15 cellular contexts compared by ENCODE assay signal in genomic region chr5:124810420-124810819, GRCh38.
DNase-seq lines count a peak whose midpoint lies in the region; ATAC-seq and TF ChIP-seq lines count a peak whose summit lies in the region.
"Had no signal": no experiment of that assay in that cellular context is flagged by ENCODE, and none has a peak within 500 bp of the region (broad histone marks: within the 10 kb centered on the region; RNA-seq: fewer than 3 reads in every experiment).

No MANE protein-coding gene starts in this region.

- H3K27me3 Mint-ChIP-seq in naive thymus-derived CD4-positive, alpha-beta T cell = no peaks in the 10 kb centered on the region
- H3K27me3 Mint-ChIP-seq: CD4-positive, CD25-positive, alpha-beta regulatory T cell had no signal

- no peak overlapping the region for H3K9ac ChIP-seq in Loucy (ENCODE audit: low read depth, low read length, poor library complexity, severe bottlenecking)
- no peak overlapping the region for H3K9ac ChIP-seq in smooth muscle cell (ENCODE audit: low read depth)

- H3K36me3 Mint-ChIP-seq in naive thymus-derived CD4-positive, alpha-beta T cell = no peaks in the 10 kb centered on the region
- H3K36me3 Mint-ChIP-seq: CD4-positive, CD25-positive, alpha-beta regulatory T cell had no signal

- H3F3A ChIP-seq in Loucy (ENCODE audit: low read depth) (no peaks in the 10 kb centered on the region), smooth muscle cell (ENCODE audit: low read depth) (no peaks in the 10 kb centered on the region)

- WGBS in adrenal gland, 4 donors = 72 to 92% (median 74%) methylated on average over 3 of the region's 3 CpGs
- WGBS in hepatocyte (ENCODE audit: low lambda C conversion rate, missing lambda C conversion rate) = 98% methylated on average over 3 of the region's 3 CpGs
- 93% methylated on average over 3 of the region's 3 CpGs for WGBS in smooth muscle cell (ENCODE audit: low lambda C conversion rate)

- no peaks in the 10 kb centered on the region for H3K79me2 ChIP-seq in Loucy (ENCODE audit: insufficient read depth, low read length)
- no peaks in the 10 kb centered on the region for H3K79me2 ChIP-seq in hepatocyte
- no peaks in the 10 kb centered on the region for H3K79me2 ChIP-seq in smooth muscle cell (ENCODE audit: low read depth)

- H3K9me3 ChIP-seq in Loucy (ENCODE audit: insufficient read depth, low read depth, low read length) (no peaks in the 10 kb centered on the region), adrenal gland (replicated peaks in 1 of 3) (no peaks in the 10 kb centered on the region), hepatocyte (ENCODE audit: low read depth) (no peaks in the 10 kb centered on the region), smooth muscle cell (replicated peaks; ENCODE audit: low read depth) (no peaks in the 10 kb centered on the region)
- H3K9me3 ChIP-seq in naive thymus-derived CD4-positive, alpha-beta T cell (ENCODE audit: control insufficient read depth in 2 of 3, low read length in 3 of 3) = no peaks in the 10 kb centered on the region

- no peak overlapping the region for H3K4me3 Mint-ChIP-seq in naive thymus-derived CD4-positive, alpha-beta T cell
- H3K4me3 Mint-ChIP-seq: CD4-positive, CD25-positive, alpha-beta regulatory T cell had no signal

- no peak overlapping the region for H3K27ac Mint-ChIP-seq in naive thymus-derived CD4-positive, alpha-beta T cell

- H3K27me3 ChIP-seq in Loucy (ENCODE audit: insufficient read depth, low read length, poor library complexity, severe bottlenecking) = no peaks in the 10 kb centered on the region
- no peaks in the 10 kb centered on the region for H3K27me3 ChIP-seq in adrenal gland
- H3K27me3 ChIP-seq in hepatocyte = no peaks in the 10 kb centered on the region
- no peaks in the 10 kb centered on the region for H3K27me3 ChIP-seq in smooth muscle cell (ENCODE audit: low read depth)
- no peaks in the 10 kb centered on the region for H3K27me3 ChIP-seq in naive thymus-derived CD4-positive, alpha-beta T cell (ENCODE audit: control insufficient read depth in 2 of 2, insufficient read depth in 2 of 2, low read length in 2 of 2)

- ATAC-seq in naive thymus-derived CD4-positive, alpha-beta T cell = no peak

- DNase-seq in adrenal gland (peak in 4 of 7 donors; percentile 23 to 68 (median 37)), hepatocyte (ENCODE audit: low spot score) (no peak), smooth muscle cell (lab: John Stamatoyannopoulos, UW; ENCODE audit: unreplicated experiment) (no peak)
- no peak for DNase-seq in stimulated activated CD4-positive, alpha-beta T cell treated with anti-CD3 and anti-CD28 coated beads, Interleukin-12 subunit alpha, Interleukin-12 subunit beta, amount 100 ng/mL, for 4 hours
- DNase-seq in naive thymus-derived CD4-positive, alpha-beta T cell = no peak
- DNase-seq in central memory CD4-positive, alpha-beta T cell = no peak
- DNase-seq: AML-193; CD4-positive, CD25-positive, alpha-beta regulatory T cell; DMS53; KBM-7; NCI-H1092; NCI-H1694; NCI-H748 treated with DMSO at 0.1 percent for 48 hours; SIG-M5 had no signal

- POLR2A ChIA-PET in naive thymus-derived CD4-positive, alpha-beta T cell (lab: Charles Lee) = no interaction called here

- peaks cover 0 to 4% (median 0%) of the 10 kb centered on the region in 11 donors for H3K9me3 Mint-ChIP-seq in naive thymus-derived CD4-positive, alpha-beta T cell

- H3K36me3 ChIP-seq in Loucy (ENCODE audit: insufficient read depth, low read length) (no peaks in the 10 kb centered on the region), adrenal gland (replicated peaks in 1 of 2) (no peaks in the 10 kb centered on the region), hepatocyte (replicated peaks; ENCODE audit: insufficient read depth, low read depth) (no peaks in the 10 kb centered on the region), smooth muscle cell (ENCODE audit: low read depth) (no peaks in the 10 kb centered on the region)
- no peaks in the 10 kb centered on the region for H3K36me3 ChIP-seq in naive thymus-derived CD4-positive, alpha-beta T cell (ENCODE audit: control insufficient read depth in 2 of 3, insufficient read depth in 3 of 3, low read length in 3 of 3)

- no peak for TF ChIP-seq CTCF in Loucy (conservative IDR thresholded peaks at IDR 0.05; ENCODE audit: low read length)
- no peak for TF ChIP-seq CTCF in adrenal gland (IDR thresholded peaks at IDR 0.05)
- TF ChIP-seq CTCF in hepatocyte (IDR thresholded peaks at IDR 0.05; ENCODE audit: poor library complexity) = no peak
- TF ChIP-seq CTCF in smooth muscle cell (IDR thresholded peaks at IDR 0.05; ENCODE audit: borderline replicate concordance, insufficient read depth, poor library complexity, severe bottlenecking) = no peak

- CTCF ChIA-PET in naive thymus-derived CD4-positive, alpha-beta T cell (lab: Charles Lee) = no interaction called here

- H2AFZ ChIP-seq in Loucy (ENCODE audit: low read length) (peak overlapping the region; percentile 55; the same call in 1 of the 2 replicates), hepatocyte (peak overlapping the region; percentile 56), smooth muscle cell (ENCODE audit: low read depth) (peak overlapping the region; percentile 62)

- no peak for TF ChIP-seq POLR2A in adrenal gland (IDR thresholded peaks at IDR 0.05)

- H3K9me2 ChIP-seq in Loucy (replicated peaks; ENCODE audit: low read depth, low read length) (no peaks in the 10 kb centered on the region), hepatocyte (replicated peaks; ENCODE audit: insufficient read depth) (no peaks in the 10 kb centered on the region)

- no peaks in the 10 kb centered on the region for H3K4me1 Mint-ChIP-seq in naive thymus-derived CD4-positive, alpha-beta T cell
- H3K4me1 Mint-ChIP-seq: CD4-positive, CD25-positive, alpha-beta regulatory T cell had no signal

- H3K4me1 ChIP-seq in Loucy (ENCODE audit: insufficient read depth, low read length, poor library complexity, severe bottlenecking) (no peaks in the 10 kb centered on the region), adrenal gland (replicated peaks in 1 of 2) (peaks cover 7 to 13% of the 10 kb centered on the region in 2 donors), hepatocyte (ENCODE audit: insufficient read depth) (peaks cover 26% of the 10 kb centered on the region), smooth muscle cell (ENCODE audit: low read depth) (peaks cover 10% of the 10 kb centered on the region)
- H3K4me1 ChIP-seq in naive thymus-derived CD4-positive, alpha-beta T cell (ENCODE audit: control insufficient read depth in 2 of 2, insufficient read depth in 2 of 2, low read length in 2 of 2) = no peaks in the 10 kb centered on the region

- H3K4me3 ChIP-seq in Loucy (ENCODE audit: low read length, poor library complexity, severe bottlenecking) = no peak overlapping the region
- no peak overlapping the region for H3K4me3 ChIP-seq in adrenal gland
- no peak overlapping the region for H3K4me3 ChIP-seq in hepatocyte
- no peak overlapping the region for H3K4me3 ChIP-seq in smooth muscle cell
- no peak overlapping the region for H3K4me3 ChIP-seq in naive thymus-derived CD4-positive, alpha-beta T cell (ENCODE audit: low read length)

- no peak overlapping the region for H3K27ac ChIP-seq in adrenal gland
- H3K27ac ChIP-seq in hepatocyte = peak overlapping the region; percentile 65
- H3K27ac ChIP-seq in smooth muscle cell (ENCODE audit: low read depth) = no peak overlapping the region
- H3K27ac ChIP-seq in naive thymus-derived CD4-positive, alpha-beta T cell (ENCODE audit: low read depth, low read length) = no peak overlapping the region

- no peak overlapping the region for H3K4me2 ChIP-seq in Loucy (ENCODE audit: low read depth, low read length, poor library complexity, severe bottlenecking)
- H3K4me2 ChIP-seq in hepatocyte = no peak overlapping the region
- H3K4me2 ChIP-seq in smooth muscle cell = no peak overlapping the region

- no peaks in the 10 kb centered on the region for H4K20me1 ChIP-seq in Loucy (ENCODE audit: insufficient read depth, low read length, poor library complexity, severe bottlenecking)
- H4K20me1 ChIP-seq in hepatocyte (ENCODE audit: insufficient read depth, poor library complexity, severe bottlenecking) = no peaks in the 10 kb centered on the region
- H4K20me1 ChIP-seq in smooth muscle cell (ENCODE audit: low read depth) = no peaks in the 10 kb centered on the region

- intact Hi-C loops in adrenal gland (cut with DNase I) = no loop called here
- intact Hi-C loops in naive thymus-derived CD4-positive, alpha-beta T cell (cut with micrococcal nuclease) = no loop called here

Comparison
In these comparisons a context has a peak if more than half of its experiments do, and no peak if none do; other contexts are left out.
1. DNase-seq: peak in adrenal gland (4 of 7); none in hepatocyte (single experiment), smooth muscle cell (single experiment), stimulated activated CD4-positive, alpha-beta T cell treated with anti-CD3 and anti-CD28 coated beads, Interleukin-12 subunit alpha, Interleukin-12 subunit beta, amount 100 ng/mL, for 4 hours (single experiment), naive thymus-derived CD4-positive, alpha-beta T cell (0 of 9) and central memory CD4-positive, alpha-beta T cell (single experiment).
2. Peak in every context shown above with its lines, with median percentiles within 50 percentile points of each other: H2AFZ ChIP-seq.